ENCODE assay signal across 1 cellular context in genomic region chr5:8848362-8848761, GRCh38.
TF ChIP-seq lines count a peak whose summit lies in the region.

No MANE protein-coding gene starts in this region.

TF ChIP-seq in GM23338, 12 proteins besides CTCF, POLR2A, EP300 and RAD21 (continued from another document):
- no peak for TF ChIP-seq EZH2phosphoT487 (IDR thresholded peaks at IDR 0.05; ENCODE audit: unreplicated experiment)
- no peak for TF ChIP-seq EZH2 (IDR thresholded peaks at IDR 0.05; ENCODE audit: low read depth, unreplicated experiment)
- no peak for TF ChIP-seq POLR2AphosphoS5 (IDR thresholded peaks at IDR 0.05; ENCODE audit: low read depth)
- TF ChIP-seq CREB1 (CRISPR knock-in tag; IDR thresholded peaks at IDR 0.05; ENCODE audit: low read depth) = no peak
